Comparison of ENCODE assay signal across 1 cellular context in the genomic region with DNA sequence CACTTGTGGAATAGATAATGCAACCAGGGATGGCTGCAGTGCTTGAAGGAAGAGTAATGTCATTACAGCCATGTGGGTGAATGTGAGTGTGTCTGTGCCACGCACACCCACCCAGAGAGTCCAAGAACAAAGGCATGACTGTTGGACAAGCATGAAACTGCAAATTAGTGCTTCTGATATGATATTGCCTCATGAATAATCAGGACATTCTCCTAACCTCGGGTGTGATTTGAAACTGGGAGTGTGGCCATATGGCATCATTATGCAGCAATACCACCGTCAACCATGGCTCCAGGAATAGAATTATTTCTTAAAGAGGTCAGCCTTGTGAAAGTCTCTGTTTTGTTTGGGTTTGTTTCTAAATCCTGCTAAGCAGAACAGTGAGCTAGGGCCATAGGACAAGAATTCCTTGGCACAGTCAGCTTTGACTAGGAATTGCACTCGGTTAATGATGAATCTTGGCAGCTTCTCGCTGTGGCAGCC.
TF ChIP-seq lines count a peak whose summit lies in the region.

No MANE protein-coding gene starts in this region.

TF ChIP-seq in GM23338, 12 proteins besides CTCF, POLR2A, EP300 and RAD21 (continued from another document):
- TF ChIP-seq, protein P1, sequence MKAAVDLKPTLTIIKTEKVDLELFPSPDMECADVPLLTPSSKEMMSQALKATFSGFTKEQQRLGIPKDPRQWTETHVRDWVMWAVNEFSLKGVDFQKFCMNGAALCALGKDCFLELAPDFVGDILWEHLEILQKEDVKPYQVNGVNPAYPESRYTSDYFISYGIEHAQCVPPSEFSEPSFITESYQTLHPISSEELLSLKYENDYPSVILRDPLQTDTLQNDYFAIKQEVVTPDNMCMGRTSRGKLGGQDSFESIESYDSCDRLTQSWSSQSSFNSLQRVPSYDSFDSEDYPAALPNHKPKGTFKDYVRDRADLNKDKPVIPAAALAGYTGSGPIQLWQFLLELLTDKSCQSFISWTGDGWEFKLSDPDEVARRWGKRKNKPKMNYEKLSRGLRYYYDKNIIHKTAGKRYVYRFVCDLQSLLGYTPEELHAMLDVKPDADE (IDR thresholded peaks at IDR 0.05): no peak
- no peak for TF ChIP-seq CREB1 (CRISPR knock-in tag; IDR thresholded peaks at IDR 0.05; ENCODE audit: low read depth)
- TF ChIP-seq POLR2AphosphoS5 (IDR thresholded peaks at IDR 0.05; ENCODE audit: low read depth): no peak
- no peak for TF ChIP-seq NANOG (IDR thresholded peaks at IDR 0.05; ENCODE audit: borderline replicate concordance)
- TF ChIP-seq, protein P2, sequence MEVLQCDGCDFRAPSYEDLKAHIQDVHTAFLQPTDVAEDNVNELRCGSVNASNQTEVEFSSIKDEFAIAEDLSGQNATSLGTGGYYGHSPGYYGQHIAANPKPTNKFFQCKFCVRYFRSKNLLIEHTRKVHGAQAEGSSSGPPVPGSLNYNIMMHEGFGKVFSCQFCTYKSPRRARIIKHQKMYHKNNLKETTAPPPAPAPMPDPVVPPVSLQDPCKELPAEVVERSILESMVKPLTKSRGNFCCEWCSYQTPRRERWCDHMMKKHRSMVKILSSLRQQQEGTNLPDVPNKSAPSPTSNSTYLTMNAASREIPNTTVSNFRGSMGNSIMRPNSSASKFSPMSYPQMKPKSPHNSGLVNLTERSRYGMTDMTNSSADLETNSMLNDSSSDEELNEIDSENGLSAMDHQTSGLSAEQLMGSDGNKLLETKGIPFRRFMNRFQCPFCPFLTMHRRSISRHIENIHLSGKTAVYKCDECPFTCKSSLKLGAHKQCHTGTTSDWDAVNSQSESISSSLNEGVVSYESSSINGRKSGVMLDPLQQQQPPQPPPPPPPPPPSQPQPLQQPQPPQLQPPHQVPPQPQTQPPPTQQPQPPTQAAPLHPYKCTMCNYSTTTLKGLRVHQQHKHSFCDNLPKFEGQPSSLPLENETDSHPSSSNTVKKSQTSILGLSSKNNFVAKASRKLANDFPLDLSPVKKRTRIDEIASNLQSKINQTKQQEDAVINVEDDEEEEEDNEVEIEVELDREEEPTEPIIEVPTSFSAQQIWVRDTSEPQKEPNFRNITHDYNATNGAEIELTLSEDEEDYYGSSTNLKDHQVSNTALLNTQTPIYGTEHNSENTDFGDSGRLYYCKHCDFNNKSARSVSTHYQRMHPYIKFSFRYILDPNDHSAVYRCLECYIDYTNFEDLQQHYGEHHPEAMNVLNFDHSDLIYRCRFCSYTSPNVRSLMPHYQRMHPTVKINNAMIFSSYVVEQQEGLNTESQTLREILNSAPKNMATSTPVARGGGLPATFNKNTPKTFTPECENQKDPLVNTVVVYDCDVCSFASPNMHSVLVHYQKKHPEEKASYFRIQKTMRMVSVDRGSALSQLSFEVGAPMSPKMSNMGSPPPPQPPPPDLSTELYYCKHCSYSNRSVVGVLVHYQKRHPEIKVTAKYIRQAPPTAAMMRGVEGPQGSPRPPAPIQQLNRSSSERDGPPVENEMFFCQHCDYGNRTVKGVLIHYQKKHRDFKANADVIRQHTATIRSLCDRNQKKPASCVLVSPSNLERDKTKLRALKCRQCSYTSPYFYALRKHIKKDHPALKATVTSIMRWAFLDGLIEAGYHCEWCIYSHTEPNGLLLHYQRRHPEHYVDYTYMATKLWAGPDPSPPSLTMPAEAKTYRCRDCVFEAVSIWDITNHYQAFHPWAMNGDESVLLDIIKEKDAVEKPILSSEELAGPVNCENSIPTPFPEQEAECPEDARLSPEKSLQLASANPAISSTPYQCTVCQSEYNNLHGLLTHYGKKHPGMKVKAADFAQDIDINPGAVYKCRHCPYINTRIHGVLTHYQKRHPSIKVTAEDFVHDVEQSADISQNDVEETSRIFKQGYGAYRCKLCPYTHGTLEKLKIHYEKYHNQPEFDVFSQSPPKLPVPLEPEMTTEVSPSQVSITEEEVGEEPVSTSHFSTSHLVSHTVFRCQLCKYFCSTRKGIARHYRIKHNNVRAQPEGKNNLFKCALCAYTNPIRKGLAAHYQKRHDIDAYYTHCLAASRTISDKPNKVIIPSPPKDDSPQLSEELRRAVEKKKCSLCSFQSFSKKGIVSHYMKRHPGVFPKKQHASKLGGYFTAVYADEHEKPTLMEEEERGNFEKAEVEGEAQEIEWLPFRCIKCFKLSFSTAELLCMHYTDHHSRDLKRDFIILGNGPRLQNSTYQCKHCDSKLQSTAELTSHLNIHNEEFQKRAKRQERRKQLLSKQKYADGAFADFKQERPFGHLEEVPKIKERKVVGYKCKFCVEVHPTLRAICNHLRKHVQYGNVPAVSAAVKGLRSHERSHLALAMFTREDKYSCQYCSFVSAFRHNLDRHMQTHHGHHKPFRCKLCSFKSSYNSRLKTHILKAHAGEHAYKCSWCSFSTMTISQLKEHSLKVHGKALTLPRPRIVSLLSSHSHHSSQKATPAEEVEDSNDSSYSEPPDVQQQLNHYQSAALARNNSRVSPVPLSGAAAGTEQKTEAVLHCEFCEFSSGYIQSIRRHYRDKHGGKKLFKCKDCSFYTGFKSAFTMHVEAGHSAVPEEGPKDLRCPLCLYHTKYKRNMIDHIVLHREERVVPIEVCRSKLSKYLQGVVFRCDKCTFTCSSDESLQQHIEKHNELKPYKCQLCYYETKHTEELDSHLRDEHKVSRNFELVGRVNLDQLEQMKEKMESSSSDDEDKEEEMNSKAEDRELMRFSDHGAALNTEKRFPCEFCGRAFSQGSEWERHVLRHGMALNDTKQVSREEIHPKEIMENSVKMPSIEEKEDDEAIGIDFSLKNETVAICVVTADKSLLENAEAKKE (CRISPR knock-in tag; IDR thresholded peaks at IDR 0.05): no peak
- TF ChIP-seq EZH2 (IDR thresholded peaks at IDR 0.05; ENCODE audit: low read depth, unreplicated experiment): no peak
